ENCODE assay signal across 7 cellular contexts in the genomic region with DNA sequence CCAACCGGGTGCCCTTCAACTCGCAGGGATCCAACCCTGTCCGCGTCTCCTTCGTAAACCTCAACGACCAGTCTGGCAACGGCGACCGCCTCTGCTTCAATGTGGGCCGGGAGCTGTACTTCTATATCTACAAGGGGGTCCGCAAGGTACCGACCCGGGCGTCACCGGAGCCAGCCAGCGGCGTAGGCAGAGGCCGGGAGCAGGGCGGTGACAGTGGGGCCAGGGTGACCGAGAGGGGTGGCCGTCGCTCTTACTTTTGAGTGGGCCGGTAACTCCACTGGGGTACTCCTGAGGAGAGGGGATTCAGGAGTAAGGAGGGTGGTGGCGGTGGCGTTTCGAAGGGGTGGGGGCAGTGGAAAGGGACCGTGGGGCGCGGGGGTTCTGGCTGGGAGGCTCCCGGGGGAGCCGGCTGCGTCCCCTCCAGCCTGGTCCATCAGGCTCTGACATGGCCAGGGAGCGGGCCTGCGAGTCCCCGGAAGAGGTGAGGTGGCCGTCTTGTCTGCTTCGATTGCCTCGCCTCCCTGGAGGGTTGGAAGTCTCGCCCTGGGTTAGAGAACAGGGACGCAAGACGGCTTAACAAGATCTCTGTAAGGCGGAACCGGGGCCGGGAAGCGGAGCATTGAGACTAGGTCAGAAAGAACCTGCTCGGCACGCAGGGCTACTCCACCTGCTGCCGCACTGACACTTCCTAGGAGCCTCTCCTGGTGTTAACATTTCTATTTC. TPM values are rescaled to one million over a fixed set of nuclear protein-coding genes. Genes with fewer than 3 reads are reported as not detected.
A peak's percentile ranks its signal among the peaks of the same experiment; 100 is the strongest.
DNase-seq lines count a peak whose midpoint lies in the region; ATAC-seq and TF ChIP-seq lines count a peak whose summit lies in the region.

No MANE protein-coding gene starts in this region.

- H3K79me2 ChIP-seq in osteoblast (ENCODE audit: insufficient read depth, low read length), result peaks cover 54% of the 10 kb centered on the region

- H3K9me3 ChIP-seq in osteoblast (ENCODE audit: low read depth, low read length) (no peaks in the 10 kb centered on the region), uterus (no peaks in the 10 kb centered on the region)

- H3K27ac ChIP-seq in osteoblast (ENCODE audit: low read depth, low read length) (peak overlapping the region; percentile 81), uterus (peak overlapping the region; percentile 75 to 85)

- H4K20me1 ChIP-seq in osteoblast (ENCODE audit: insufficient read depth, low read length), result peaks cover 31% of the 10 kb centered on the region

- H3K27me3 ChIP-seq in osteoblast (ENCODE audit: insufficient read depth, low read length) (no peaks in the 10 kb centered on the region), uterus (no peaks in the 10 kb centered on the region)

- H3K4me3 ChIP-seq in osteoblast (ENCODE audit: insufficient read depth, low read length) (peak overlapping the region; percentile 86), uterus (peak overlapping the region; percentile 78 to 81)

- ATAC-seq in GM18505 (IDR thresholded peaks at IDR 0.05; ENCODE audit: unreplicated experiment) (peak; percentile 15), HG02623 (IDR thresholded peaks at IDR 0.05; ENCODE audit: unreplicated experiment) (peak; percentile 21)

- H3K4me2 ChIP-seq in osteoblast (ENCODE audit: insufficient read depth, low read length), result peak overlapping the region; percentile 99

- H2AFZ ChIP-seq in osteoblast (ENCODE audit: low read length), result peak overlapping the region; percentile 97

- TF ChIP-seq POLR2A in GM18505 (IDR thresholded peaks at IDR 0.05; ENCODE audit: borderline replicate concordance, extremely low read depth, insufficient read depth, insufficient read length) (no peak), uterus (IDR thresholded peaks at IDR 0.05) (no peak)

- DNase-seq in NCI-H526 treated with DMSO at 0.1 percent for 48 hours (lab: John Stamatoyannopoulos, UW) (peak; percentile 4), glomerular visceral epithelial cell (ENCODE audit: extremely low spot score) (peak; percentile 40), osteoblast (ENCODE audit: insufficient read length, low spot score, missing footprints) (peak; percentile 89), uterus (peak in 1 of 2 donors; percentile 19)
- peak; percentile 10 for DNase-seq in activated effector memory CD4-positive, alpha-beta T cell treated with Interleukin-2 at 50 U/mL for 16 hours

- TF ChIP-seq CTCF in osteoblast (IDR thresholded peaks at IDR 0.05; ENCODE audit: extremely low read depth, low read depth, low read length) (no peak), uterus (IDR thresholded peaks at IDR 0.05) (no peak)

- intact Hi-C loops in uterus (cut with DNase I; ENCODE audit: low total_unique reads), result no loop called here

- peaks cover 4% of the 10 kb centered on the region for H3K36me3 ChIP-seq in osteoblast (ENCODE audit: insufficient read depth, low read length)
- no peaks in the 10 kb centered on the region for H3K36me3 ChIP-seq in uterus

- H3K4me1 ChIP-seq in osteoblast (ENCODE audit: insufficient read depth, low read length) (peaks cover 19% of the 10 kb centered on the region), uterus (peaks cover 5 to 8% of the 10 kb centered on the region in 2 donors)

RNA-seq across cellular contexts. Expression of gene WDR20, which starts 0.5 kb away (rescaled TPM):
- total RNA-seq in osteoblast (15.6 and 18.3 TPM in 2 replicates), uterus (10 to 100 TPM; 45.9 to 81.8 (median 53.7) TPM)

RNA-seq across cellular contexts. Expression of gene HSP90AA1, which starts 53.3 kb away (rescaled TPM):
- total RNA-seq in osteoblast, result 193 and 198 TPM in 2 replicates
- 100 to 1,000 TPM; 208 to 800 (median 247) TPM for total RNA-seq in uterus
